ENCODE assay signal across 16 cellular contexts in genomic region chr6:147167009-147167408, GRCh38.
"Had no signal": no experiment of that assay in that cellular context is flagged by ENCODE, and none has a peak within 500 bp of the region (broad histone marks: within the 10 kb centered on the region; RNA-seq: fewer than 3 reads in every experiment).

No MANE protein-coding gene starts in this region.

- H3K27ac ChIP-seq: ascending aorta, colonic mucosa, psoas muscle, right lobe of liver had no signal

- H3K27me3 ChIP-seq: ascending aorta, colonic mucosa, right lobe of liver had no signal

- H3K4me1 ChIP-seq: ascending aorta, colonic mucosa, psoas muscle, right lobe of liver had no signal

- H3K4me3 ChIP-seq: colonic mucosa, lung, mucosa of descending colon, psoas muscle, right lobe of liver had no signal

- H3K9me3 ChIP-seq: ascending aorta, colonic mucosa, mucosa of descending colon, psoas muscle, right lobe of liver had no signal

- DNase-seq: activated CD4-positive, alpha-beta memory T cell treated with anti-CD3 and anti-CD28 coated beads, Interleukin-2, amount 10 ng/mL, durations not matched to agents 7 days and 5 days; activated CD4-positive, alpha-beta T cell treated with anti-CD3 and anti-CD28 coated beads for 36 hours; activated CD8-positive, alpha-beta memory T cell treated with anti-CD3 and anti-CD28 coated beads, Interleukin-2, amount 50 U/mL, for 4 hours; activated naive CD4-positive, alpha-beta T cell; colonic mucosa; effector CD4-positive, alpha-beta T cell; glutamatergic neuron; mucosa of descending colon; naive thymus-derived CD8-positive, alpha-beta T cell; psoas muscle; right lobe of liver; stimulated activated CD4-positive, alpha-beta T cell treated with anti-CD3 and anti-CD28 coated beads, Interleukin-2, amount 100 ng/mL, for 24 hours; stimulated activated naive B cell treated with anti-CD40 and anti-IgM and Interleukin-4, amounts not matched to agents 10 μg/mL and 1 μg/mL and 100 μg/mL, for 72 hours; T1000 had no signal

- H3K36me3 ChIP-seq: ascending aorta, colonic mucosa, right lobe of liver had no signal

- ATAC-seq: activated CD4-positive, alpha-beta T cell treated with anti-CD3 and anti-CD28 coated beads for 36 hours; mucosa of descending colon; naive thymus-derived CD8-positive, alpha-beta T cell; psoas muscle; right lobe of liver; stimulated activated naive B cell treated with anti-CD40 and anti-IgM and Interleukin-4, amounts not matched to agents 10 μg/mL and 1 μg/mL and 100 μg/mL, for 72 hours had no signal
